In genomic region chr1:31707711-31708110, GRCh38 we compare ENCODE assay signal across 9 cellular contexts. TPM values are rescaled to one million over a fixed set of nuclear protein-coding genes. Genes with fewer than 3 reads are reported as not detected.
DNase-seq lines count a peak whose midpoint lies in the region; ATAC-seq and TF ChIP-seq lines count a peak whose summit lies in the region.
"Had no signal": no experiment of that assay in that cellular context is flagged by ENCODE, and none has a peak within 500 bp of the region (broad histone marks: within the 10 kb centered on the region; RNA-seq: fewer than 3 reads in every experiment).

No MANE protein-coding gene starts in this region.

- TF ChIP-seq CTCF in mesothelial cell of epicardium (IDR thresholded peaks at IDR 0.05; ENCODE audit: unreplicated experiment): no peak

- no peak overlapping the region for H3K4me3 Mint-ChIP-seq in activated T-helper 1 cell treated with anti-CD3 and anti-CD28 coated beads, Interleukin-12 subunit alpha, Interleukin-12 subunit beta, Interleukin-2, Interleukin-4 antibody, amounts not matched to agents 30 ng/mL and 10 ng/mL and 1 ng/mL, durations not matched to agents 14 hours and 24 hours and 36 hours
- no peak overlapping the region for H3K4me3 Mint-ChIP-seq in mesothelial cell of epicardium

- DNase-seq in ELR (ENCODE audit: low read depth) (peak; percentile 85), HK-2 (ENCODE audit: unreplicated experiment) (peak; percentile 51), mesothelial cell of epicardium (ENCODE audit: low spot score in 2 of 2, unreplicated experiment in 2 of 2) (no peak), caudate nucleus (lab: John Stamatoyannopoulos, UW) (no peak)
- no peak for DNase-seq in activated T-helper 1 cell treated with anti-CD3 and anti-CD28 coated beads, Interleukin-12 subunit alpha, Interleukin-12 subunit beta, Interleukin-2, Interleukin-4 antibody, amounts not matched to agents 30 ng/mL and 10 ng/mL and 1 ng/mL, durations not matched to agents 14 hours and 24 hours and 36 hours (ENCODE audit: low spot score)
- DNase-seq in NK-92 treated with Interleukin-12 subunit alpha and Interleukin-12 subunit beta, amount 100 ng/mL, for 24 hours (lab: John Stamatoyannopoulos, UW): no peak
- DNase-seq: effector memory CD8-positive, alpha-beta T cell had no signal

- H3K9me3 Mint-ChIP-seq in activated T-helper 1 cell treated with anti-CD3 and anti-CD28 coated beads, Interleukin-12 subunit alpha, Interleukin-12 subunit beta, Interleukin-2, Interleukin-4 antibody, amounts not matched to agents 30 ng/mL and 10 ng/mL and 1 ng/mL, durations not matched to agents 14 hours and 24 hours and 36 hours: no peaks in the 10 kb centered on the region
- H3K9me3 Mint-ChIP-seq in mesothelial cell of epicardium: no peaks in the 10 kb centered on the region
- H3K9me3 Mint-ChIP-seq: effector memory CD8-positive, alpha-beta T cell had no signal

- ATAC-seq in HG02981 (IDR thresholded peaks at IDR 0.05; ENCODE audit: unreplicated experiment): no peak
- no peak for ATAC-seq in HG03045 (IDR thresholded peaks at IDR 0.05; ENCODE audit: unreplicated experiment)
- ATAC-seq: effector memory CD8-positive, alpha-beta T cell had no signal

- peak overlapping the region; percentile 5 for H3K27ac Mint-ChIP-seq in activated T-helper 1 cell treated with anti-CD3 and anti-CD28 coated beads, Interleukin-12 subunit alpha, Interleukin-12 subunit beta, Interleukin-2, Interleukin-4 antibody, amounts not matched to agents 30 ng/mL and 10 ng/mL and 1 ng/mL, durations not matched to agents 14 hours and 24 hours and 36 hours
- peak overlapping the region; percentile 22 for H3K27ac Mint-ChIP-seq in mesothelial cell of epicardium

- H3K27ac ChIP-seq in caudate nucleus (ENCODE audit: low read depth, low read length): no peak overlapping the region

- H3K4me1 Mint-ChIP-seq in activated T-helper 1 cell treated with anti-CD3 and anti-CD28 coated beads, Interleukin-12 subunit alpha, Interleukin-12 subunit beta, Interleukin-2, Interleukin-4 antibody, amounts not matched to agents 30 ng/mL and 10 ng/mL and 1 ng/mL, durations not matched to agents 14 hours and 24 hours and 36 hours (ENCODE audit: low read depth): peaks cover 45% of the 10 kb centered on the region
- peaks cover 55% of the 10 kb centered on the region for H3K4me1 Mint-ChIP-seq in mesothelial cell of epicardium

- H3K36me3 Mint-ChIP-seq in activated T-helper 1 cell treated with anti-CD3 and anti-CD28 coated beads, Interleukin-12 subunit alpha, Interleukin-12 subunit beta, Interleukin-2, Interleukin-4 antibody, amounts not matched to agents 30 ng/mL and 10 ng/mL and 1 ng/mL, durations not matched to agents 14 hours and 24 hours and 36 hours (ENCODE audit: low read depth): no peaks in the 10 kb centered on the region
- no peaks in the 10 kb centered on the region for H3K36me3 Mint-ChIP-seq in mesothelial cell of epicardium

- intact Hi-C loops in activated T-helper 1 cell treated with anti-CD3 and anti-CD28 coated beads, Interleukin-12 subunit alpha, Interleukin-12 subunit beta, Interleukin-2, Interleukin-4 antibody, amounts not matched to agents 30 ng/mL and 10 ng/mL and 1 ng/mL, durations not matched to agents 14 hours and 24 hours and 36 hours (cut with micrococcal nuclease): loop anchor here (5.0 to 10.0 kb wide), 2 partner anchors 55 to 143 kb away; partner anchors contain the start of gene ADGRB2

- H3K27me3 Mint-ChIP-seq in activated T-helper 1 cell treated with anti-CD3 and anti-CD28 coated beads, Interleukin-12 subunit alpha, Interleukin-12 subunit beta, Interleukin-2, Interleukin-4 antibody, amounts not matched to agents 30 ng/mL and 10 ng/mL and 1 ng/mL, durations not matched to agents 14 hours and 24 hours and 36 hours (ENCODE audit: insufficient read depth): peaks cover 50% of the 10 kb centered on the region
- peaks cover 3% of the 10 kb centered on the region for H3K27me3 Mint-ChIP-seq in mesothelial cell of epicardium (ENCODE audit: low read depth)

RNA-seq across cellular contexts. Expression of gene COL16A1, which starts 3.9 kb away (rescaled TPM):
- total RNA-seq in activated T-helper 1 cell treated with anti-CD3 and anti-CD28 coated beads, Interleukin-12 subunit alpha, Interleukin-12 subunit beta, Interleukin-2, Interleukin-4 antibody, amounts not matched to agents 30 ng/mL and 10 ng/mL and 1 ng/mL, durations not matched to agents 14 hours and 24 hours and 36 hours: not detected in 2 replicates
- total RNA-seq in mesothelial cell of epicardium: 365 to 389 TPM (median 380 TPM) in 3 replicates

RNA-seq across cellular contexts. Expression of gene ADGRB2, which starts 56.4 kb away (rescaled TPM):
- total RNA-seq in activated T-helper 1 cell treated with anti-CD3 and anti-CD28 coated beads, Interleukin-12 subunit alpha, Interleukin-12 subunit beta, Interleukin-2, Interleukin-4 antibody, amounts not matched to agents 30 ng/mL and 10 ng/mL and 1 ng/mL, durations not matched to agents 14 hours and 24 hours and 36 hours: 0.13 and 0.29 TPM in 2 replicates
- 21.5 to 24.0 TPM (median 21.9 TPM) in 3 replicates for total RNA-seq in mesothelial cell of epicardium

Comparison
In these comparisons a context has a peak if more than half of its experiments do, and no peak if none do; other contexts are left out.
1. DNase-seq: peak in ELR (single experiment) and HK-2 (single experiment); none in activated T-helper 1 cell treated with anti-CD3 and anti-CD28 coated beads, Interleukin-12 subunit alpha, Interleukin-12 subunit beta, Interleukin-2, Interleukin-4 antibody, amounts not matched to agents 30 ng/mL and 10 ng/mL and 1 ng/mL, durations not matched to agents 14 hours and 24 hours and 36 hours (single experiment), mesothelial cell of epicardium (0 of 2), caudate nucleus (0 of 61) and NK-92 treated with Interleukin-12 subunit alpha and Interleukin-12 subunit beta, amount 100 ng/mL, for 24 hours (single experiment).
2. RNA of gene COL16A1, which starts 3.9 kb away (total RNA-seq): 365 to 389 TPM in mesothelial cell of epicardium; not detected in activated T-helper 1 cell treated with anti-CD3 and anti-CD28 coated beads, Interleukin-12 subunit alpha, Interleukin-12 subunit beta, Interleukin-2, Interleukin-4 antibody, amounts not matched to agents 30 ng/mL and 10 ng/mL and 1 ng/mL, durations not matched to agents 14 hours and 24 hours and 36 hours; every median in the first group is over 100 times any median in the second.
3. RNA of gene ADGRB2, which starts 56.4 kb away (total RNA-seq): 21.5 to 24.0 TPM in mesothelial cell of epicardium; 0.13 to 0.29 TPM in activated T-helper 1 cell treated with anti-CD3 and anti-CD28 coated beads, Interleukin-12 subunit alpha, Interleukin-12 subunit beta, Interleukin-2, Interleukin-4 antibody, amounts not matched to agents 30 ng/mL and 10 ng/mL and 1 ng/mL, durations not matched to agents 14 hours and 24 hours and 36 hours; every median in the first group is over 10 times any median in the second.